In the genomic region with DNA sequence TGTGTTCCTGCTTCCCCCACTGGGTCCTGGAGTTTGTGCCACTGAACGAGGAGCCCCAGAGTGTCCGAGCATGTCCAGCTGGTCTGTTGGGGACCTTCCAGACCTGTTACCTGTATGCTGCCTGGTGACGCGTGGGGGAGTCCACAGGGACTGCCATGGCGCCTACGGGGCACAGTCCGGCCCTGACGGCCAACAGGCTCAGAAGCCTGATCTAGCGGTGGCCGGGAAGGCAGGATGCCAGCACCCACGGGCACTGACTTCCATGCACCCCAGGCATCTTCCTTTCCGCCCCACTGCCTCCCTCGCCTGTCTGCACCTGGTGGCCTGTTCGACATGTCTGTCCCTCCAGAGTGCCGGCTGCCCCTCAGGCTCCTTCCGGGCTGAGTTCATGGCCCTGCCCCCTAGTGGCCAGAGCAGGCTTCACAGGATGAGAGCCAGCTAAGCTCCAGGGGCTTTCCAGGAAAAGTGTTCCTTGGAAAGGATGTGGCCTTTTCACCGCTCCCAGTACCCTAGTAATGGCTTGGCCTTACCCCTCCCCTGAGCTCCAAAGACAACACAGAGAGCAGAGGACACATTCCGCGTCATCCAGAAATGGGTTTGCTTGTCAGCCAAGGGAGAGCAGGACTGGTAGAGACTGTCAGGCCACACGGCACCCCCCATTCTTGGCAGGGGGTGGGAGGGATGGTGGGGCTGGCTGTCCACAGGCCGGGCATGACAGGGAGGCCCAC, we compare ENCODE assay signal across 8 cellular contexts. TPM values are rescaled to one million over a fixed set of nuclear protein-coding genes. Genes with fewer than 3 reads are reported as not detected.
A peak's percentile ranks its signal among the peaks of the same experiment; 100 is the strongest.
DNase-seq lines count a peak whose midpoint lies in the region; ATAC-seq, FAIRE-seq and TF ChIP-seq lines count a peak whose summit lies in the region.

No MANE protein-coding gene starts in this region.

- H2AK5ac ChIP-seq in H1 (ENCODE audit: low read depth, low read length) = no peak overlapping the region

- peak; percentile 50 to 61 for TF ChIP-seq RAD21 in H1 (IDR thresholded peaks at IDR 0.05 in 1 of 2, conservative IDR thresholded peaks at IDR 0.05 in 1 of 2; ENCODE audit: low read depth in 2 of 2, low read length in 2 of 2)

- H3K79me1 ChIP-seq in H1 (ENCODE audit: low read depth, low read length) = no peaks in the 10 kb centered on the region

- POLR2A ChIA-PET in activated CD8-positive, alpha-beta T cell treated with anti-CD3 and anti-CD28 coated beads for 36 hours (lab: Charles Lee) = interaction anchor here (0.6 kb wide), 1 partner anchor 135 kb away, joined by 3 read pairs; no protein-coding TSS in a partner anchor
- POLR2A ChIA-PET in H1 (lab: Charles Lee; ENCODE audit: partially characterized antibody) = interaction anchor here (1.5 to 2.0 kb wide), 2 partner anchors 13 to 30 kb away, joined by 4 to 6 read pairs; no protein-coding TSS in a partner anchor
- POLR2A ChIA-PET in naive thymus-derived CD4-positive, alpha-beta T cell (lab: Charles Lee) = interaction anchor here (0.5 to 0.7 kb wide), 2 partner anchors 15 to 92 kb away, joined by 3 read pairs; no protein-coding TSS in a partner anchor

- H4K91ac ChIP-seq in H1 (replicated peaks; ENCODE audit: insufficient read length, low read length) = peak overlapping the region; percentile 80

- peak overlapping the region; percentile 94; the same call in 1 of the 2 replicates for H2AFZ ChIP-seq in H1 (ENCODE audit: low read length)

- H3K27me3 ChIP-seq in H1 (replicated peaks in 1 of 4; ENCODE audit: control insufficient read depth in 3 of 4, extremely low read depth in 1 of 4, insufficient read depth in 3 of 4, low read length in 3 of 4) (no peaks in the 10 kb centered on the region), suprapubic skin (no peaks in the 10 kb centered on the region)
- no peaks in the 10 kb centered on the region for H3K27me3 ChIP-seq in naive thymus-derived CD4-positive, alpha-beta T cell (ENCODE audit: control insufficient read depth in 2 of 2, insufficient read depth in 2 of 2, low read length in 2 of 2)

- H3K27me3 Mint-ChIP-seq in activated CD8-positive, alpha-beta T cell treated with anti-CD3 and anti-CD28 coated beads for 36 hours = peaks cover under 1% of the 10 kb centered on the region
- H3K27me3 Mint-ChIP-seq in naive thymus-derived CD4-positive, alpha-beta T cell = peaks cover 0 to 10% (median 0%) of the 10 kb centered on the region in 5 donors

- H3K4ac ChIP-seq in H1 (replicated peaks; ENCODE audit: insufficient read length, low read depth, low read length) = no peak overlapping the region

- H4K20me1 ChIP-seq in H1 (replicated peaks in 1 of 2; ENCODE audit: control insufficient read depth in 1 of 2, insufficient read depth in 2 of 2, low read length in 2 of 2) = no peaks in the 10 kb centered on the region

- H3K27ac ChIP-seq in H1 (ENCODE audit: low read depth, low read length) = no peak overlapping the region
- no peak overlapping the region for H3K27ac ChIP-seq in naive thymus-derived CD4-positive, alpha-beta T cell (ENCODE audit: low read depth, low read length)
- no peak overlapping the region for H3K27ac ChIP-seq in suprapubic skin

- H3K9me3 ChIP-seq in H1 (ENCODE audit: insufficient read depth in 2 of 2, low read depth in 1 of 2, low read length in 1 of 2) (no peaks in the 10 kb centered on the region), suprapubic skin (no peaks in the 10 kb centered on the region)
- H3K9me3 ChIP-seq in naive thymus-derived CD4-positive, alpha-beta T cell (ENCODE audit: control insufficient read depth in 2 of 3, low read length in 3 of 3) = no peaks in the 10 kb centered on the region

- H3K23ac ChIP-seq in H1 (ENCODE audit: insufficient read length) = no peak overlapping the region

- TF ChIP-seq EP300 in H1 (IDR thresholded peaks at IDR 0.05; ENCODE audit: borderline replicate concordance in 1 of 2, low read depth in 2 of 2, low read length in 2 of 2) (no peak), suprapubic skin (IDR thresholded peaks at IDR 0.05) (no peak)

- H3K23me2 ChIP-seq in H1 (ENCODE audit: low read depth, low read length) = no peaks in the 10 kb centered on the region

- peak overlapping the region; percentile 91; the same call in 1 of the 2 replicates for H2BK5ac ChIP-seq in H1 (ENCODE audit: low read depth, low read length)

- H3K36me3 ChIP-seq in H1 (ENCODE audit: control insufficient read depth in 2 of 4, insufficient read depth in 4 of 4, low read length in 3 of 4) = no peaks in the 10 kb centered on the region
- no peaks in the 10 kb centered on the region for H3K36me3 ChIP-seq in naive thymus-derived CD4-positive, alpha-beta T cell (ENCODE audit: control insufficient read depth in 2 of 3, insufficient read depth in 3 of 3, low read length in 3 of 3)
- H3K36me3 ChIP-seq in suprapubic skin = no peaks in the 10 kb centered on the region

- peak overlapping the region; percentile 95 for H3K18ac ChIP-seq in H1 (ENCODE audit: extremely low read depth, low read length)

- H3K14ac ChIP-seq in H1 (ENCODE audit: insufficient read length) = no peak overlapping the region

- H3K56ac ChIP-seq in H1 (replicated peaks; ENCODE audit: insufficient read length, low read depth, low read length) = no peak overlapping the region

- no peak for TF ChIP-seq POLR2A in H1 (IDR thresholded peaks at IDR 0.05; ENCODE audit: control extremely low read depth in 1 of 2, low read depth in 2 of 2, low read length in 2 of 2)
- TF ChIP-seq POLR2A in suprapubic skin (IDR thresholded peaks at IDR 0.05) = no peak

- peak overlapping the region; percentile 39 for H4K5ac ChIP-seq in H1 (ENCODE audit: insufficient read length, low read depth, low read length)

- H3K4me2 ChIP-seq in H1 (ENCODE audit: insufficient read depth in 1 of 2, low read depth in 2 of 2, low read length in 2 of 2) = no peak overlapping the region

- no peak overlapping the region for H3K4me3 Mint-ChIP-seq in activated CD8-positive, alpha-beta T cell treated with anti-CD3 and anti-CD28 coated beads for 36 hours
- H3K4me3 Mint-ChIP-seq in naive thymus-derived CD4-positive, alpha-beta T cell = peak overlapping the region in 2 of 10 donors; percentile 17 to 22

- H2BK120ac ChIP-seq in H1 (replicated peaks; ENCODE audit: low read depth, low read length) = no peak overlapping the region

- H2BK12ac ChIP-seq in H1 (ENCODE audit: low read depth, low read length) = peak overlapping the region; percentile 60; the same call in 1 of the 2 replicates

- DNase-seq in NCI-H2029 treated with DMSO at 0.1 percent for 48 hours (lab: John Stamatoyannopoulos, UW) = peak; percentile 32
- DNase-seq in activated CD8-positive, alpha-beta T cell treated with anti-CD3 and anti-CD28 coated beads for 36 hours = peak; percentile 82
- DNase-seq in H1 (ENCODE audit: low read depth in 1 of 2, low spot score in 2 of 2) = peak; percentile 70 to 94
- peak; percentile 11 to 66 (median 44) for DNase-seq in naive thymus-derived CD4-positive, alpha-beta T cell
- DNase-seq in suprapubic skin (ENCODE audit: low spot score in 2 of 2) = no peak
- DNase-seq in NOMO-1 treated with dmso at 0.1 percent for 144 hours (lab: John Stamatoyannopoulos, UW; ENCODE audit: unreplicated experiment) = no peak

- peak; percentile 82 for ATAC-seq in activated CD8-positive, alpha-beta T cell treated with anti-CD3 and anti-CD28 coated beads for 36 hours
- peak; percentile 58 for ATAC-seq in naive thymus-derived CD4-positive, alpha-beta T cell
- no peak for ATAC-seq in HG03108 (IDR thresholded peaks at IDR 0.05; ENCODE audit: unreplicated experiment)

- H2BK15ac ChIP-seq in H1 (ENCODE audit: low read length) = peak overlapping the region; percentile 92; the same call in 1 of the 2 replicates

- H3K9me3 Mint-ChIP-seq in activated CD8-positive, alpha-beta T cell treated with anti-CD3 and anti-CD28 coated beads for 36 hours = no peaks in the 10 kb centered on the region
- no peaks in the 10 kb centered on the region for H3K9me3 Mint-ChIP-seq in naive thymus-derived CD4-positive, alpha-beta T cell

- no peak overlapping the region for H2BK20ac ChIP-seq in H1 (ENCODE audit: low read length)

- H3K27ac Mint-ChIP-seq in activated CD8-positive, alpha-beta T cell treated with anti-CD3 and anti-CD28 coated beads for 36 hours = no peak overlapping the region
- H3K27ac Mint-ChIP-seq in naive thymus-derived CD4-positive, alpha-beta T cell = peak overlapping the region in 1 of 9 donors; percentile 41

- no peaks in the 10 kb centered on the region for H3K79me2 ChIP-seq in H1 (ENCODE audit: control insufficient read depth in 1 of 2, insufficient read depth in 2 of 2, low read length in 2 of 2)

- no peak overlapping the region for H3K9ac ChIP-seq in H1 (replicated peaks in 1 of 4; ENCODE audit: extremely low read depth in 1 of 4, low read depth in 3 of 4, low read length in 3 of 4)

- H3K4me1 ChIP-seq in H1 (replicated peaks in 1 of 4; ENCODE audit: control insufficient read depth in 3 of 4, insufficient read depth in 4 of 4, low read length in 3 of 4) = peaks cover 0 to 4% (median 0%) of the 10 kb centered on the region in 4 experiments; a peak in 4 of 7 replicates
- H3K4me1 ChIP-seq in naive thymus-derived CD4-positive, alpha-beta T cell (ENCODE audit: control insufficient read depth in 2 of 2, insufficient read depth in 2 of 2, low read length in 2 of 2) = peaks cover 4 to 7% of the 10 kb centered on the region in 2 donors
- H3K4me1 ChIP-seq in suprapubic skin = peaks cover 13% of the 10 kb centered on the region

- 67% methylated on average over 21 of the region's 21 CpGs; no CpG with 5 or more reads in 1 of the 2 experiments for WGBS in H1 (ENCODE audit: extremely low coverage in 1 of 2, insufficient coverage in 1 of 2, insufficient read length in 1 of 2, insufficient replicate concordance in 2 of 2, low coverage in 1 of 2, low lambda C conversion rate in 2 of 2, missing lambda C conversion rate in 1 of 2), 2 experiments
- 61% methylated on average over 11 of the region's 21 CpGs for WGBS in suprapubic skin

- CTCF ChIA-PET in activated CD8-positive, alpha-beta T cell treated with anti-CD3 and anti-CD28 coated beads for 36 hours (lab: Charles Lee) = interaction anchor here (0.6 to 9.0 kb wide), 33 partner anchors 8 to 437 kb away, joined by 3 to 90 read pairs (median 4); a partner anchor contains a TSS
- CTCF ChIA-PET in H1 (lab: Charles Lee; ENCODE audit: partially characterized antibody) = interaction anchor here (0.6 to 7.3 kb wide), 29 partner anchors 8 to 751 kb away, joined by 3 to 42 read pairs (median 3); a partner anchor contains a TSS
- CTCF ChIA-PET in naive thymus-derived CD4-positive, alpha-beta T cell (lab: Charles Lee) = interaction anchor here (0.6 to 1.4 kb wide), 12 partner anchors 9 to 319 kb away, joined by 3 to 5 read pairs (median 3); no protein-coding TSS in a partner anchor

- no peak for FAIRE-seq in H1 (lab: Jason Lieb, UNC)

- peaks cover 30% of the 10 kb centered on the region for H3K4me1 Mint-ChIP-seq in activated CD8-positive, alpha-beta T cell treated with anti-CD3 and anti-CD28 coated beads for 36 hours (ENCODE audit: low read depth)
- peaks cover 3 to 24% (median 16%) of the 10 kb centered on the region in 7 donors for H3K4me1 Mint-ChIP-seq in naive thymus-derived CD4-positive, alpha-beta T cell

- intact Hi-C loops in activated CD8-positive, alpha-beta T cell treated with anti-CD3 and anti-CD28 coated beads for 36 hours (cut with micrococcal nuclease) = no loop called here
- intact Hi-C loops in naive thymus-derived CD4-positive, alpha-beta T cell (cut with micrococcal nuclease) = no loop called here

- H3K36me3 Mint-ChIP-seq in activated CD8-positive, alpha-beta T cell treated with anti-CD3 and anti-CD28 coated beads for 36 hours (ENCODE audit: low read depth) = no peaks in the 10 kb centered on the region
- no peaks in the 10 kb centered on the region for H3K36me3 Mint-ChIP-seq in naive thymus-derived CD4-positive, alpha-beta T cell

- peak; percentile 93 for TF ChIP-seq CTCF in GM12874 (IDR thresholded peaks at IDR 0.05; ENCODE audit: insufficient read depth, low read depth, low read length)
- peak; percentile 89 for TF ChIP-seq CTCF in activated CD8-positive, alpha-beta T cell treated with anti-CD3 and anti-CD28 coated beads for 36 hours (IDR thresholded peaks at IDR 0.05)
- TF ChIP-seq CTCF in H1 (IDR thresholded peaks at IDR 0.05; ENCODE audit: control extremely low read depth in 1 of 3, insufficient read depth in 1 of 3, low read depth in 1 of 3, low read length in 3 of 3) = peak; percentile 86 to 99 (median 87)
- TF ChIP-seq CTCF in suprapubic skin (IDR thresholded peaks at IDR 0.05) = peak; percentile 24 to 86

- H4K8ac ChIP-seq in H1 (ENCODE audit: extremely low read depth, insufficient read depth, low read length) = peak overlapping the region; percentile 53; the same call in 1 of the 2 replicates

- H3K4me3 ChIP-seq in H1 (ENCODE audit: extremely low read depth in 1 of 4, insufficient read depth in 2 of 4, low read depth in 3 of 4, low read length in 4 of 4) (no peak overlapping the region), suprapubic skin (no peak overlapping the region)
- no peak overlapping the region for H3K4me3 ChIP-seq in naive thymus-derived CD4-positive, alpha-beta T cell (ENCODE audit: low read length)

RNA-seq across cellular contexts. Expression of a gene that starts 35.7 kb away (rescaled TPM):
- total RNA-seq in activated CD8-positive, alpha-beta T cell treated with anti-CD3 and anti-CD28 coated beads for 36 hours = 10 to 100 TPM; 22.2 to 23.1 TPM
- total RNA-seq in H1 (2021; fragmentation: NEBNext Ultra II Directional; extraction: Animal tissue kit (Norgen Biotek cat#: 25700)) = 101 and 102 TPM in 2 replicates
- 59.4 and 60.1 TPM in 2 replicates for polyA plus RNA-seq in H1 (2011; rRNA removed)
- polyA plus RNA-seq in H1 (2011; cell fraction: cytosol; rRNA removed) = 79.9 TPM
- polyA plus RNA-seq in H1 (2011; cell fraction: nucleus; rRNA removed) = 44.8 TPM
- polyA plus RNA-seq in H1 (2012, experiment 1 of 2) = 65.6 to 86.2 TPM (median 72.5 TPM) in 4 replicates
- polyA plus RNA-seq in H1 (2012, experiment 2 of 2) = 48.2 TPM
- 61.7 TPM for polyA plus RNA-seq in H1 (2013, experiment 1 of 2)
- 61.3 TPM for polyA plus RNA-seq in H1 (2013, experiment 2 of 2)
- polyA minus RNA-seq in H1 (2011; rRNA and poly(A)+ RNA removed) = 50.6 and 54.8 TPM in 2 replicates
- 22.3 TPM for polyA minus RNA-seq in H1 (2011; cell fraction: cytosol; rRNA and poly(A)+ RNA removed)
- polyA minus RNA-seq in H1 (2011; cell fraction: nucleus; rRNA and poly(A)+ RNA removed) = 29.1 TPM
- 10 to 100 TPM; 34.1 to 51.5 (median 48.4) TPM for total RNA-seq in naive thymus-derived CD4-positive, alpha-beta T cell
- polyA plus RNA-seq in naive thymus-derived CD4-positive, alpha-beta T cell = 10 to 100 TPM; 29.7 to 48.5 TPM
- total RNA-seq in suprapubic skin = 10 to 100 TPM; 49.2 to 71.3 (median 61.4) TPM

RNA-seq across cellular contexts. Expression of a gene that starts 50.9 kb away (rescaled TPM):
- 1 to 10 TPM; 1.2 to 1.4 TPM for total RNA-seq in activated CD8-positive, alpha-beta T cell treated with anti-CD3 and anti-CD28 coated beads for 36 hours
- total RNA-seq in H1 (2021; fragmentation: NEBNext Ultra II Directional; extraction: Animal tissue kit (Norgen Biotek cat#: 25700)) = 2.3 and 2.6 TPM in 2 replicates
- 0.82 and 0.96 TPM in 2 replicates for polyA plus RNA-seq in H1 (2011; rRNA removed)
- polyA plus RNA-seq in H1 (2011; cell fraction: cytosol; rRNA removed) = 1.3 TPM
- polyA plus RNA-seq in H1 (2011; cell fraction: nucleus; rRNA removed) = 1.5 TPM
- polyA plus RNA-seq in H1 (2012, experiment 1 of 2) = 1.1 to 1.5 TPM (median 1.4 TPM) in 4 replicates
- polyA plus RNA-seq in H1 (2012, experiment 2 of 2) = 0.59 TPM
- 1.5 TPM for polyA plus RNA-seq in H1 (2013, experiment 1 of 2)
- polyA plus RNA-seq in H1 (2013, experiment 2 of 2) = 1.7 TPM
- polyA minus RNA-seq in H1 (2011; rRNA and poly(A)+ RNA removed) = 1.4 and 1.5 TPM in 2 replicates
- 1.9 TPM for polyA minus RNA-seq in H1 (2011; cell fraction: cytosol; rRNA and poly(A)+ RNA removed)
- polyA minus RNA-seq in H1 (2011; cell fraction: nucleus; rRNA and poly(A)+ RNA removed) = 3.2 TPM
- total RNA-seq in naive thymus-derived CD4-positive, alpha-beta T cell = 1 to 10 TPM in 3 of 5 experiments, under 1 TPM in 2; 0.22 to 2.0 (median 1.5) TPM
- under 1 TPM; 0.08 to 0.16 TPM for polyA plus RNA-seq in naive thymus-derived CD4-positive, alpha-beta T cell
- total RNA-seq in suprapubic skin = 1 to 10 TPM; 1.4 to 7.2 (median 3.2) TPM

RNA-seq across cellular contexts. Expression of a gene that starts 51.8 kb away (rescaled TPM):
- total RNA-seq in activated CD8-positive, alpha-beta T cell treated with anti-CD3 and anti-CD28 coated beads for 36 hours = 1 to 10 TPM in 1 of 2 experiments, under 1 TPM in 1; 0.20 to 1.1 TPM
- 0.19 TPM in 1 of 2 replicates, not detected in the other for total RNA-seq in H1 (2021; fragmentation: NEBNext Ultra II Directional; extraction: Animal tissue kit (Norgen Biotek cat#: 25700))
- 0.03 and 0.05 TPM in 2 replicates for polyA plus RNA-seq in H1 (2011; rRNA removed)
- not detected for polyA plus RNA-seq in H1 (2011; cell fraction: cytosol; rRNA removed)
- polyA plus RNA-seq in H1 (2011; cell fraction: nucleus; rRNA removed) = 0.16 TPM
- 0.39 TPM in 1 of 4 replicates, not detected in the others for polyA plus RNA-seq in H1 (2012, experiment 1 of 2)
- not detected for polyA plus RNA-seq in H1 (2012, experiment 2 of 2)
- 0.02 TPM for polyA plus RNA-seq in H1 (2013, experiment 1 of 2)
- polyA plus RNA-seq in H1 (2013, experiment 2 of 2) = 0.04 TPM
- 0.09 and 0.27 TPM in 2 replicates for polyA minus RNA-seq in H1 (2011; rRNA and poly(A)+ RNA removed)
- polyA minus RNA-seq in H1 (2011; cell fraction: cytosol; rRNA and poly(A)+ RNA removed) = not detected
- not detected for polyA minus RNA-seq in H1 (2011; cell fraction: nucleus; rRNA and poly(A)+ RNA removed)
- 1 to 10 TPM in 1 of 5 experiments, under 1 TPM in 3, not detected in 1; 0.40 to 1.8 (median 0.63) TPM for total RNA-seq in naive thymus-derived CD4-positive, alpha-beta T cell
- not detected for polyA plus RNA-seq in naive thymus-derived CD4-positive, alpha-beta T cell
- under 1 TPM in 1 of 4 donors, not detected in 3; 0.21 TPM for total RNA-seq in suprapubic skin

Comparison
In these comparisons a context has a peak if more than half of its experiments do, and no peak if none do; other contexts are left out.
1. DNase-seq: peak in NCI-H2029 treated with DMSO at 0.1 percent for 48 hours (single experiment), activated CD8-positive, alpha-beta T cell treated with anti-CD3 and anti-CD28 coated beads for 36 hours (single experiment), H1 (2 of 2) and naive thymus-derived CD4-positive, alpha-beta T cell (9 of 9); none in suprapubic skin (0 of 2) and NOMO-1 treated with dmso at 0.1 percent for 144 hours (single experiment).
2. Peak in every context shown above with its lines, with median percentiles within 50 percentile points of each other: CTCF ChIP-seq.